8 cellular contexts compared by ENCODE assay signal in the genomic region with DNA sequence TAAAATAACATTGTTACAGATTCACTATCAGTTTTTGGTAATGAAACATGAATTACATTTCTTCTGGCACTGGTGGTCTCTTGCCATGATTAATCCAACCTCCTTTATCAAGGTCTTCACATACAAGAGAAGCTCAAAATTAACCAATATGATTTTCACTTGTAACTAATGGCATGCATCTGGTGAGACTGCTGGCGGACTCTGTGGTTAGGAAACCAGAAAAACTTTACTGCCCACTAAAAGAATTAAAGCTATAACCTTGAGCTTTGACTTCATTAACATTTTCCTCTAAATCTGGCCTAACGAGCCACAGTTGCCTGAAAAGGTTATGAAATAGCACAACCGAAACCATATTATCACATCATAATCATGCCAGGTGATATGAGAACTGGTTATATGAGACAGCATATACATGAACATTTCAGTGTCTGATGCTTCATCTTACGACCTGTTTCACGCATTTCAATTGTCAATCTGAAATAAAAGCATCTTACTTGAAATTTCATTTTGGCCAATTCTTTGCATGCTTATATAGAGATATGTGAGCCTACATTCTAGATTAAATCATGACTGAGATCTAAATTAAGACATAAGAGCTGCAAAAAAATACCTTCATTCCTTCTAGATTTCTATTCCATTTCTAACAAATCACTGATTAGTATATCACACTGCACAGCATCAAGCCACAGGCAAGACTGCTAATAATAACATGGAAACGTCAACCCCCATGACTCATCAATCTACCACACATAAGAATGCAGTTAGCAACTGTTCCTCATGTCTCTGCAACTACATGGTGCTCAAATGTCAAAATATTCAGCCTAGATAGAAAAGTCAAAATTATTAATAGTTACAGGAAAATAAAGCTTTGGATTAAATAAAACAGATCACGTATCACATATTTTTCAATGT.
A peak's percentile ranks its signal among the peaks of the same experiment; 100 is the strongest.
DNase-seq lines count a peak whose midpoint lies in the region; ATAC-seq, FAIRE-seq and TF ChIP-seq lines count a peak whose summit lies in the region.

No MANE protein-coding gene starts in this region.

- H3K36me3 Mint-ChIP-seq in natural killer cell, result no peaks in the 10 kb centered on the region
- H3K36me3 Mint-ChIP-seq in osteocyte (ENCODE audit: unreplicated experiment), result no peaks in the 10 kb centered on the region

- H3K36me3 ChIP-seq in GM06990 (ENCODE audit: control insufficient read depth, insufficient read depth, low read length) (no peaks in the 10 kb centered on the region), bronchial epithelial cell (ENCODE audit: control insufficient read depth, insufficient read depth, low read length) (no peaks in the 10 kb centered on the region)

- DNase-seq in GM06990 (ENCODE audit: extremely low read depth, insufficient read length) (peak; percentile 48), KBM-7 (peak; percentile 30), bronchial epithelial cell (ENCODE audit: low read depth) (peak; percentile 89), natural killer cell (no peak), osteocyte (ENCODE audit: extremely low spot score, unreplicated experiment) (no peak), DMS153 (lab: John Stamatoyannopoulos, UW) (no peak)
- DNase-seq in stimulated activated naive CD4-positive, alpha-beta T cell (lab: John Stamatoyannopoulos, UW), result no peak

- in situ Hi-C loops in KBM-7 (cut with MboI; ENCODE audit: low pct_unique_long_range_greater_than_20kb, low sequenced_read_pairs), result no loop called here

- H3K27me3 Mint-ChIP-seq in natural killer cell (ENCODE audit: low read depth in 2 of 2) (no peaks in the 10 kb centered on the region), osteocyte (ENCODE audit: unreplicated experiment) (no peaks in the 10 kb centered on the region)

- H3K4me3 ChIP-seq in GM06990 (replicated peaks; ENCODE audit: low read depth, low read length) (no peak overlapping the region), bronchial epithelial cell (ENCODE audit: low read depth, low read length) (no peak overlapping the region)

- peaks cover 15 to 16% of the 10 kb centered on the region in 2 donors for H3K4me1 Mint-ChIP-seq in natural killer cell
- no peaks in the 10 kb centered on the region for H3K4me1 Mint-ChIP-seq in osteocyte (ENCODE audit: unreplicated experiment)

- ATAC-seq in GM21717 (IDR thresholded peaks at IDR 0.05; ENCODE audit: unreplicated experiment) (peak; percentile 90), natural killer cell (peak; percentile 82 to 96 (median 88))

- TF ChIP-seq CTCF in GM06990 (IDR thresholded peaks at IDR 0.05; ENCODE audit: insufficient read depth, low read length, poor library complexity, severe bottlenecking), result no peak
- TF ChIP-seq CTCF in bronchial epithelial cell (IDR thresholded peaks at IDR 0.05; ENCODE audit: insufficient read depth, low read length, severe bottlenecking), result no peak
- TF ChIP-seq CTCF in natural killer cell (IDR thresholded peaks at IDR 0.05), result no peak
- TF ChIP-seq CTCF in osteocyte (IDR thresholded peaks at IDR 0.05), result no peak

- no peak for FAIRE-seq in bronchial epithelial cell (lab: Jason Lieb, UNC)

- no peak overlapping the region for H3K4me3 Mint-ChIP-seq in natural killer cell
- H3K4me3 Mint-ChIP-seq in osteocyte (ENCODE audit: unreplicated experiment), result no peak overlapping the region

- H3K27me3 ChIP-seq in GM06990 (replicated peaks; ENCODE audit: control insufficient read depth, insufficient read depth, low read length), result no peaks in the 10 kb centered on the region
- no peaks in the 10 kb centered on the region for H3K27me3 ChIP-seq in bronchial epithelial cell (ENCODE audit: control insufficient read depth, insufficient read depth, low read length)

- H3K27ac Mint-ChIP-seq in natural killer cell (no peak overlapping the region), osteocyte (ENCODE audit: unreplicated experiment) (no peak overlapping the region)

- H3K9me3 Mint-ChIP-seq in natural killer cell, result no peaks in the 10 kb centered on the region
- no peaks in the 10 kb centered on the region for H3K9me3 Mint-ChIP-seq in osteocyte (ENCODE audit: unreplicated experiment)

- intact Hi-C loops in natural killer cell (cut with micrococcal nuclease), result loop anchor here (5.0 kb wide), 1 partner anchor 117 kb away; no protein-coding TSS in a partner anchor

Comparison
In these comparisons a context has a peak if more than half of its experiments do, and no peak if none do; other contexts are left out.
1. DNase-seq: peak in GM06990 (single experiment), KBM-7 (single experiment) and bronchial epithelial cell (single experiment); none in natural killer cell (single experiment), osteocyte (single experiment), DMS153 (single experiment) and stimulated activated naive CD4-positive, alpha-beta T cell (0 of 6).